In the genomic region with DNA sequence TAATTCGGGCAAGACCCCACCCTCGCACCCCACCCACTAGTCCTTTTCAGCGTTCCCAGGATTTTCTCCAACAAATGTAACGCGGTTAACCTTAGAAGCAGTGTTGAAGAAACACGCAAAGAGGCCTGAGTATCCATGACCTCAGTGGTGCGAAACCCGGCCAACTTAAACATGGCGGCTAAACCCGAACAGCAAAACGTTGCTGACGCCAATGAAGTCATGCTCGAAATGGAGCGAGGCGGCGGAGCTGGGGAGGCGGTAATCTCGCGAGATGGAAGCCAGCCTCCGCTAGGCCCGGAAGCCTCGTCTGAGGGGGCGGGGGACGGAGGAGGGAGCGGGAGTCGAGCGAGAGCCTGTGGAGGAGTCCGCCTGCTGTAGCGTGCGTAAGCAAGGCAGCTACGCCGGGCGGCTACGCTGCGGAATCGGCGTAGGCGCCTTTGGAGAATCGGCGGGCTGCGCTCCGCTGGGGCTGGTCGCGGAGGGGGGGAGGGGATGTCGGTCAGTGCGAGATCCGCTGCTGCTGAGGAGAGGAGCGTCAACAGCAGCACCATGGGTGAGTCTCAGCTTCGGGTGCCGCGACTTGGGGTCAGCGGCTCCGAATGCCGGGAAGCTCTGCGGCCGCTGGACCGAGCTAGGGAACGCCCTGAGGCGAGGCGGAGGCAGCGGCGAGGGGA, we compare ENCODE assay signal across 8 cellular contexts. TPM values are rescaled to one million over a fixed set of nuclear protein-coding genes. Genes with fewer than 3 reads are reported as not detected.
A peak's percentile ranks its signal among the peaks of the same experiment; 100 is the strongest.
DNase-seq lines count a peak whose midpoint lies in the region; ATAC-seq and TF ChIP-seq lines count a peak whose summit lies in the region.

A gene (plus strand): TSS at position 340 of the 674 bp plus-strand sequence. CDS start 153 bp downstream, at position 493.

- ATAC-seq in GM21447 (IDR thresholded peaks at IDR 0.05; ENCODE audit: unreplicated experiment): peak; percentile 81

- no peaks in the 10 kb centered on the region for H3K27me3 Mint-ChIP-seq in Calu3 (ENCODE audit: unreplicated experiment)

- peaks cover 41% of the 10 kb centered on the region for H3K79me2 ChIP-seq in OCI-LY1 (ENCODE audit: insufficient read depth, low read length)

- H3K27ac Mint-ChIP-seq in Calu3 (ENCODE audit: unreplicated experiment): peak within 1 kb of the TSS; percentile 66

- no peaks in the 10 kb centered on the region for H3K9me2 ChIP-seq in OCI-LY1 (ENCODE audit: low read depth, low read length)

- H2AFZ ChIP-seq in OCI-LY1 (ENCODE audit: low read length): peak within 1 kb of the TSS; percentile 12; the same call in 1 of the 2 replicates

- H3K4me1 ChIP-seq in HUES64 (ENCODE audit: insufficient read depth, low read length) (peaks cover 24% of the 10 kb centered on the region), OCI-LY1 (ENCODE audit: insufficient read depth, low read length, severe bottlenecking) (peaks cover 42% of the 10 kb centered on the region), mesodermal cell (ENCODE audit: control insufficient read depth, insufficient read depth, low read length, poor library complexity, severe bottlenecking) (peaks cover 19% of the 10 kb centered on the region)

- H3K4me3 ChIP-seq in HUES64 (ENCODE audit: low read length) (peak within 1 kb of the TSS; percentile 82), OCI-LY1 (ENCODE audit: low read depth, low read length, poor library complexity, severe bottlenecking) (peak within 1 kb of the TSS; percentile 81), mesodermal cell (ENCODE audit: extremely low read depth, insufficient read depth, low read length, poor library complexity, severe bottlenecking) (peak within 1 kb of the TSS; percentile 97)

- peak within 1 kb of the TSS; percentile 96 for H3K9ac ChIP-seq in HUES64 (ENCODE audit: low read depth, low read length)
- peak within 1 kb of the TSS; percentile 87 for H3K9ac ChIP-seq in OCI-LY1 (ENCODE audit: low read length)

- no peaks in the 10 kb centered on the region for H3K9me3 Mint-ChIP-seq in Calu3 (ENCODE audit: low read depth, unreplicated experiment)

- peaks cover 32% of the 10 kb centered on the region for H3K36me3 Mint-ChIP-seq in Calu3 (ENCODE audit: insufficient read depth, unreplicated experiment)

- TF ChIP-seq CTCF in Calu3 (IDR thresholded peaks at IDR 0.05; ENCODE audit: unreplicated experiment): no peak
- TF ChIP-seq CTCF in OCI-LY1 (IDR thresholded peaks at IDR 0.05; ENCODE audit: low read length): no peak

- intact Hi-C loops in Calu3 (cut with micrococcal nuclease; ENCODE audit: unreplicated experiment): no loop called here

- H3K27ac ChIP-seq in HUES64 (ENCODE audit: low read depth, low read length) (peak within 1 kb of the TSS; percentile 98), OCI-LY1 (ENCODE audit: low read depth, low read length, poor library complexity, severe bottlenecking) (peak within 1 kb of the TSS; percentile 85), mesodermal cell (ENCODE audit: low read depth, low read length, severe bottlenecking) (peak within 1 kb of the TSS; percentile 100)

- H4K20me1 ChIP-seq in OCI-LY1 (ENCODE audit: insufficient read depth, low read length): no peaks in the 10 kb centered on the region

- H3K4me2 ChIP-seq in OCI-LY1 (ENCODE audit: low read length): peak within 1 kb of the TSS; percentile 83

- no TSS peak for BruUV-seq in Calu3 (replicated peaks; lab: Mats Ljungman, UMichigan)

- H3K4me3 Mint-ChIP-seq in Calu3 (ENCODE audit: low read depth, unreplicated experiment): peak within 1 kb of the TSS; percentile 88

- no peaks in the 10 kb centered on the region for H3F3A ChIP-seq in OCI-LY1 (ENCODE audit: insufficient read depth, low read length)

- H3K27me3 ChIP-seq in HUES64 (ENCODE audit: insufficient read depth, low read length) (no peaks in the 10 kb centered on the region), OCI-LY1 (ENCODE audit: insufficient read depth, low read length) (no peaks in the 10 kb centered on the region)

- H3K36me3 ChIP-seq in HUES64 (ENCODE audit: insufficient read depth, low read length) (no peaks in the 10 kb centered on the region), OCI-LY1 (ENCODE audit: insufficient read depth, low read length) (peaks cover 14% of the 10 kb centered on the region), mesodermal cell (ENCODE audit: control insufficient read depth, insufficient read depth, low read length) (peaks cover 19% of the 10 kb centered on the region)

- DNase-seq in Calu3: peak; percentile 100
- DNase-seq in activated CD8-positive, alpha-beta memory T cell treated with anti-CD3 and anti-CD28 coated beads, Interleukin-2, amount 50 U/mL, for 4 hours: peak; percentile 99
- peak; percentile 98 to 99 for DNase-seq in stimulated activated CD8-positive, alpha-beta memory T cell treated with anti-CD3 and anti-CD28 coated beads, Interleukin-15, amount 100 ng/mL, for 4 hours (ENCODE audit: low read depth in 2 of 2)

- CTCF ChIA-PET in Calu3 (lab: Charles Lee): interaction anchor here (0.8 to 3.0 kb wide), 9 partner anchors 16 to 106 kb away, joined by 3 to 16 read pairs (median 4); a partner anchor contains a TSS

- in situ Hi-C loops in endometrial microvascular endothelial cells (cut with HindIII; ENCODE audit: inconsistent ontology term, low pct_unique_long_range_greater_than_20kb, low sequenced_read_pairs): loop anchor here (25.0 kb wide), 1 partner anchor 89 kb away; no protein-coding TSS in a partner anchor

- H3K9me3 ChIP-seq in HUES64 (ENCODE audit: insufficient read depth, low read depth, low read length): no peaks in the 10 kb centered on the region
- H3K9me3 ChIP-seq in OCI-LY1 (ENCODE audit: low read length): no peaks in the 10 kb centered on the region
- H3K9me3 ChIP-seq in mesodermal cell (ENCODE audit: control insufficient read depth, low read length): no peaks in the 10 kb centered on the region

- peaks cover 36% of the 10 kb centered on the region for H3K4me1 Mint-ChIP-seq in Calu3 (ENCODE audit: low read depth, unreplicated experiment)

- WGBS in HUES64: under 1% methylated on average over 62 of the region's 62 CpGs
- WGBS in mesodermal cell (ENCODE audit: insufficient coverage in 2 of 2), 2 experiments: 0 to 1% methylated on average over 36 to 61 of the region's 62 CpGs

RNA-seq across cellular contexts. Expression of the gene that starts here (rescaled TPM):
- total RNA-seq in Calu3 (2022): 269 and 308 TPM in 2 replicates
- 218 TPM for polyA plus RNA-seq in HUES64 (2013, experiment 1 of 2)
- polyA plus RNA-seq in HUES64 (2013, experiment 2 of 2): 244 TPM
- 225 TPM for total RNA-seq in endometrial microvascular endothelial cells (ENCODE audit: inconsistent ontology term)
- 534 TPM for polyA plus RNA-seq in mesodermal cell (2013, experiment 1 of 2)
- polyA plus RNA-seq in mesodermal cell (2013, experiment 2 of 2): 623 TPM

Comparison
In these comparisons a context has a peak if more than half of its experiments do, and no peak if none do; other contexts are left out.
1. Peak in every context shown above with its lines: DNase-seq, ATAC-seq, H3K4me3 ChIP-seq and H3K27ac ChIP-seq.